9 cellular contexts compared by ENCODE assay signal in genomic region chr6:4774296-4774695, GRCh38. TPM values are rescaled to one million over a fixed set of nuclear protein-coding genes. Genes with fewer than 3 reads are reported as not detected.
A peak's percentile ranks its signal among the peaks of the same experiment; 100 is the strongest.
DNase-seq lines count a peak whose midpoint lies in the region; ATAC-seq and TF ChIP-seq lines count a peak whose summit lies in the region.
"Had no signal": no experiment of that assay in that cellular context is flagged by ENCODE, and none has a peak within 500 bp of the region (broad histone marks: within the 10 kb centered on the region; RNA-seq: fewer than 3 reads in every experiment).

No MANE protein-coding gene starts in this region.

- H3K27ac ChIP-seq in iPS-18a (ENCODE audit: low read length) (no peak overlapping the region), thoracic aorta (peak overlapping the region in 1 of 2 donors; percentile 63)

- H3K4me1 ChIP-seq in iPS-18a (ENCODE audit: control insufficient read depth, low read depth, low read length) (peaks cover 29% of the 10 kb centered on the region), thoracic aorta (ENCODE audit: control insufficient read depth in 1 of 2, low read depth in 2 of 2) (peaks cover 6 to 30% of the 10 kb centered on the region in 2 donors)

- no peaks in the 10 kb centered on the region for H3K9me3 ChIP-seq in iPS-18a (ENCODE audit: control insufficient read depth, low read depth, low read length)
- H3K9me3 ChIP-seq in thoracic aorta = no peaks in the 10 kb centered on the region

- H3K9ac ChIP-seq in iPS-18a (ENCODE audit: low read length) = peak overlapping the region; percentile 96

- no peak for TF ChIP-seq CTCF in thoracic aorta (IDR thresholded peaks at IDR 0.05)

- H3K27me3 ChIP-seq in iPS-18a (ENCODE audit: control insufficient read depth, insufficient read depth, low read length) (peaks cover 30% of the 10 kb centered on the region), thoracic aorta (replicated peaks; ENCODE audit: insufficient read depth) (no peaks in the 10 kb centered on the region)

- H3K27me3 Mint-ChIP-seq in activated T-cell treated with anti-CD3 and anti-CD28 coated beads, Interleukin-2, amount 50 U/mL, for 24 hours = peaks cover 19% of the 10 kb centered on the region
- no peaks in the 10 kb centered on the region for H3K27me3 Mint-ChIP-seq in activated naive CD8-positive, alpha-beta T cell treated with anti-CD3 and anti-CD28 coated beads, Interleukin-2, amount 10 ng/mL, durations not matched to agents 7 days and 5 days

- DNase-seq in activated T-cell treated with anti-CD3 and anti-CD28 coated beads, Interleukin-2, amount 50 U/mL, for 24 hours = no peak
- no peak for DNase-seq in activated T-cell treated with anti-CD3 and anti-CD28 coated beads for 4 hours
- no peak for DNase-seq in activated naive CD8-positive, alpha-beta T cell treated with anti-CD3 and anti-CD28 coated beads, Interleukin-2, amount 10 ng/mL, durations not matched to agents 7 days and 5 days
- no peak for DNase-seq in thoracic aorta (ENCODE audit: low spot score)
- no peak for DNase-seq in UCSD-AML1 (lab: John Stamatoyannopoulos, UW; ENCODE audit: unreplicated experiment)
- DNase-seq in NOMO-1 treated with dmso at 0.1 percent for 144 hours (lab: John Stamatoyannopoulos, UW; ENCODE audit: unreplicated experiment) = no peak
- DNase-seq: MV-4-11 had no signal

- POLR2A ChIA-PET in activated naive CD8-positive, alpha-beta T cell treated with anti-CD3 and anti-CD28 coated beads, Interleukin-2, amount 10 ng/mL, durations not matched to agents 7 days and 5 days (lab: Charles Lee) = no interaction called here

- ATAC-seq in activated naive CD8-positive, alpha-beta T cell treated with anti-CD3 and anti-CD28 coated beads, Interleukin-2, amount 10 ng/mL, durations not matched to agents 7 days and 5 days (ENCODE audit: low read depth) = no peak
- ATAC-seq in thoracic aorta (ENCODE audit: insufficient number of reproducible peaks, low FRiP score, low read depth) (no peak), HG03095 (IDR thresholded peaks at IDR 0.05; ENCODE audit: unreplicated experiment) (no peak)

- peaks cover 47% of the 10 kb centered on the region for H3K4me1 Mint-ChIP-seq in activated T-cell treated with anti-CD3 and anti-CD28 coated beads, Interleukin-2, amount 50 U/mL, for 24 hours (ENCODE audit: low read depth)
- H3K4me1 Mint-ChIP-seq in activated naive CD8-positive, alpha-beta T cell treated with anti-CD3 and anti-CD28 coated beads, Interleukin-2, amount 10 ng/mL, durations not matched to agents 7 days and 5 days = peaks cover 25% of the 10 kb centered on the region

- peaks cover 26% of the 10 kb centered on the region for H3K9me3 Mint-ChIP-seq in activated T-cell treated with anti-CD3 and anti-CD28 coated beads, Interleukin-2, amount 50 U/mL, for 24 hours
- H3K9me3 Mint-ChIP-seq in activated naive CD8-positive, alpha-beta T cell treated with anti-CD3 and anti-CD28 coated beads, Interleukin-2, amount 10 ng/mL, durations not matched to agents 7 days and 5 days = peaks cover 4% of the 10 kb centered on the region

- H3K27ac Mint-ChIP-seq in activated T-cell treated with anti-CD3 and anti-CD28 coated beads, Interleukin-2, amount 50 U/mL, for 24 hours = peak overlapping the region; percentile 53
- peak overlapping the region; percentile 83 for H3K27ac Mint-ChIP-seq in activated naive CD8-positive, alpha-beta T cell treated with anti-CD3 and anti-CD28 coated beads, Interleukin-2, amount 10 ng/mL, durations not matched to agents 7 days and 5 days

- H3K36me3 Mint-ChIP-seq in activated T-cell treated with anti-CD3 and anti-CD28 coated beads, Interleukin-2, amount 50 U/mL, for 24 hours (ENCODE audit: low read depth) = peaks cover 9% of the 10 kb centered on the region
- H3K36me3 Mint-ChIP-seq in activated naive CD8-positive, alpha-beta T cell treated with anti-CD3 and anti-CD28 coated beads, Interleukin-2, amount 10 ng/mL, durations not matched to agents 7 days and 5 days = peaks cover 14% of the 10 kb centered on the region

- H3K4me3 ChIP-seq in iPS-18a (ENCODE audit: low read length) (peak overlapping the region; percentile 98), thoracic aorta (peak overlapping the region; percentile 74)

- H3K4me3 Mint-ChIP-seq in activated T-cell treated with anti-CD3 and anti-CD28 coated beads, Interleukin-2, amount 50 U/mL, for 24 hours = peak overlapping the region; percentile 72
- peak overlapping the region; percentile 85 for H3K4me3 Mint-ChIP-seq in activated naive CD8-positive, alpha-beta T cell treated with anti-CD3 and anti-CD28 coated beads, Interleukin-2, amount 10 ng/mL, durations not matched to agents 7 days and 5 days

- H3K36me3 ChIP-seq in iPS-18a (ENCODE audit: control insufficient read depth, low read depth, low read length) (no peaks in the 10 kb centered on the region), thoracic aorta (no peaks in the 10 kb centered on the region)

RNA-seq across cellular contexts. Expression of gene CDYL, which starts 1.9 kb away (rescaled TPM):
- total RNA-seq in activated naive CD8-positive, alpha-beta T cell treated with anti-CD3 and anti-CD28 coated beads, Interleukin-2, amount 10 ng/mL, durations not matched to agents 7 days and 5 days = 10 to 100 TPM; 44.0 to 46.7 TPM
- 10 to 100 TPM; 22.7 to 38.2 TPM for total RNA-seq in thoracic aorta
